ENCODE assay signal across 1 cellular context in the genomic region with DNA sequence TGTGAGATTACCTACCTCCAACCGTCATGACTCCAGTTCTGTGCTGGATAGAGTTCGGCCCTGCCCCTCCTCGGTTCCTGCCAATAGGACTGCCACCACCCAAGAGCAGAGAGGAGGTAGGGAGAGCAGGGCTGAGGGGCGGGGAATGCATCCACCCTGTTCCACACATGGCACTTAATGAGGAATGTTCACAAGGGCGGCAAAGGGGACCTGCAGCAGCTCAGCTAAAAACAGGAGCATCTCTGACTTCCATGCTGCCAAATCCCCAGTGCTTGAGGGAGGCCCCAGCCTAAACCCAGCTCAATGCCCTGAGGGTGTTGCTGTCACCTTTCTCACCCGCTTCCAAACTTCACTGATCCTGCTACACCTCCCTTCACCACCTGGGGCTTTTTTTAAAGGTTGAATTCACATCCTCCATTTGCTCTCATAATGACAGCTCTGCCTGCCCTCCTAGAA.
TF ChIP-seq lines count a peak whose summit lies in the region.

No MANE protein-coding gene starts in this region.

TF ChIP-seq in HCT116, 20 proteins besides CTCF, POLR2A, EP300 and RAD21 (continued from another document):
- no peak for TF ChIP-seq ELF1 (IDR thresholded peaks at IDR 0.05; ENCODE audit: borderline replicate concordance, low read depth)
